ENCODE assay signal across 22 cellular contexts in genomic region chr12:79057540-79057939, GRCh38.
A peak's percentile ranks its signal among the peaks of the same experiment; 100 is the strongest.
DNase-seq lines count a peak whose midpoint lies in the region; ATAC-seq and TF ChIP-seq lines count a peak whose summit lies in the region.
"Had no signal": no experiment of that assay in that cellular context is flagged by ENCODE, and none has a peak within 500 bp of the region (broad histone marks: within the 10 kb centered on the region; RNA-seq: fewer than 3 reads in every experiment).

No MANE protein-coding gene starts in this region.

- TF ChIP-seq CTCF in HFFc6 (IDR thresholded peaks at IDR 0.05) = no peak
- TF ChIP-seq CTCF in MM.1S (IDR thresholded peaks at IDR 0.05; ENCODE audit: low read length) = no peak

- peak overlapping the region; percentile 66 for H3K27ac Mint-ChIP-seq in HFFc6
- H3K27ac Mint-ChIP-seq: activated CD4-positive, alpha-beta T cell treated with anti-CD3 and anti-CD28 coated beads for 36 hours; activated naive CD4-positive, alpha-beta T cell treated with anti-CD3 and anti-CD28 coated beads, Interleukin-2, amount 10 ng/mL, durations not matched to agents 7 days and 5 days; B cell; T-helper 1 cell treated with Interleukin-12 subunit alpha and Interleukin-12 subunit beta and Interleukin-4 antibody, amounts not matched to agents 30 μg/mL and 1 μg/mL, for 36 hours had no signal

- no peak overlapping the region; the same call in 1 of the 2 replicates for H3K9ac ChIP-seq in MM.1S (ENCODE audit: low read length)

- no peaks in the 10 kb centered on the region for H3K36me3 ChIP-seq in MM.1S (replicated peaks; ENCODE audit: insufficient read depth, low read length)

- peaks cover 52% of the 10 kb centered on the region for H3K4me1 Mint-ChIP-seq in HFFc6 (ENCODE audit: low read depth)
- H3K4me1 Mint-ChIP-seq: activated CD4-positive, alpha-beta T cell treated with anti-CD3 and anti-CD28 coated beads for 36 hours; activated naive CD4-positive, alpha-beta T cell treated with anti-CD3 and anti-CD28 coated beads, Interleukin-2, amount 10 ng/mL, durations not matched to agents 7 days and 5 days; B cell had no signal

- peaks cover 9% of the 10 kb centered on the region; the same call in 1 of the 2 replicates for H3K36me3 Mint-ChIP-seq in HFFc6 (ENCODE audit: low read depth)
- H3K36me3 Mint-ChIP-seq: activated naive CD4-positive, alpha-beta T cell treated with anti-CD3 and anti-CD28 coated beads, Interleukin-2, amount 10 ng/mL, durations not matched to agents 7 days and 5 days had no signal

- H3K4me3 Mint-ChIP-seq in HFFc6 = peak overlapping the region; percentile 42
- H3K4me3 Mint-ChIP-seq: activated CD4-positive, alpha-beta T cell treated with anti-CD3 and anti-CD28 coated beads for 36 hours; activated naive CD4-positive, alpha-beta T cell treated with anti-CD3 and anti-CD28 coated beads, Interleukin-2, amount 10 ng/mL, durations not matched to agents 7 days and 5 days; B cell; T-helper 1 cell treated with Interleukin-12 subunit alpha and Interleukin-12 subunit beta and Interleukin-4 antibody, amounts not matched to agents 30 μg/mL and 1 μg/mL, for 36 hours had no signal

- no peaks in the 10 kb centered on the region for H3K9me3 Mint-ChIP-seq in HFFc6
- H3K9me3 Mint-ChIP-seq: activated naive CD4-positive, alpha-beta T cell treated with anti-CD3 and anti-CD28 coated beads, Interleukin-2, amount 10 ng/mL, durations not matched to agents 7 days and 5 days; T-helper 1 cell treated with Interleukin-12 subunit alpha and Interleukin-12 subunit beta and Interleukin-4 antibody, amounts not matched to agents 30 μg/mL and 1 μg/mL, for 36 hours had no signal

- 0 out of 2 replicates have a peak overlapping the region, but pooled peaks have one; percentile 1 for H3K4me3 ChIP-seq in MM.1S (ENCODE audit: low read length)
- H3K4me3 ChIP-seq: lung, skin epidermis had no signal

- DNase-seq in HFFc6 (no peak), MM.1S (peak; percentile 17), NCI-H748 (lab: John Stamatoyannopoulos, UW; ENCODE audit: unreplicated experiment) (no peak)
- DNase-seq in stimulated activated CD8-positive, alpha-beta memory T cell treated with anti-CD3 and anti-CD28 coated beads, Interleukin-4, amount 100 ng/mL, for 48 hours = no peak
- DNase-seq: activated CD4-positive, alpha-beta T cell treated with anti-CD3 and anti-CD28 coated beads for 36 hours; activated naive CD4-positive, alpha-beta T cell treated with anti-CD3 and anti-CD28 coated beads, Interleukin-2, amount 10 ng/mL, durations not matched to agents 7 days and 5 days; glutamatergic neuron; Karpas-422; NCI-H1048; NCI-H2029; NCI-H2227 treated with DMSO at 0.1 percent for 48 hours; NCI-H774; SHP77 treated with DMSO at 0.1 percent for 48 hours; stimulated activated CD4-positive, alpha-beta T cell treated with anti-CD3 and anti-CD28 coated beads, Interleukin-2, amount 100 ng/mL, for 48 hours; stimulated activated naive CD4-positive, alpha-beta T cell treated with Interleukin-2 at 50 U/mL for 16 hours had no signal

- peaks cover 43% of the 10 kb centered on the region for H3K4me1 ChIP-seq in MM.1S (ENCODE audit: low read length)

- peak overlapping the region; percentile 56 for H3K4me2 ChIP-seq in MM.1S (ENCODE audit: low read depth, low read length)

- ATAC-seq in GM19324 (IDR thresholded peaks at IDR 0.05; ENCODE audit: low FRiP score, unreplicated experiment) (peak; percentile 55), HG03025 (IDR thresholded peaks at IDR 0.05; ENCODE audit: low FRiP score, unreplicated experiment) (no peak), HG02623 (IDR thresholded peaks at IDR 0.05; ENCODE audit: unreplicated experiment) (no peak)
- ATAC-seq: activated CD4-positive, alpha-beta T cell treated with anti-CD3 and anti-CD28 coated beads for 36 hours had no signal

- no peaks in the 10 kb centered on the region for H4K20me1 ChIP-seq in MM.1S (ENCODE audit: insufficient read depth, low read length)

- peak overlapping the region; percentile 13; the same call in 1 of the 2 replicates for H2AFZ ChIP-seq in MM.1S (ENCODE audit: low read length)

- no peaks in the 10 kb centered on the region for H3K9me2 ChIP-seq in MM.1S (replicated peaks; ENCODE audit: insufficient read depth, low read length)

- no peaks in the 10 kb centered on the region for H3K27me3 ChIP-seq in MM.1S (replicated peaks; ENCODE audit: insufficient read depth, low read length)

- H3K79me2 ChIP-seq in MM.1S (ENCODE audit: low read length) = no peaks in the 10 kb centered on the region

- H3F3A ChIP-seq in MM.1S (ENCODE audit: insufficient read depth, low read length) = no peaks in the 10 kb centered on the region; the same call in none of the 2 replicates

- no peaks in the 10 kb centered on the region for H3K9me3 ChIP-seq in MM.1S (replicated peaks; ENCODE audit: insufficient read depth, low read length)

- H3K27me3 Mint-ChIP-seq in HFFc6 (ENCODE audit: insufficient read depth) = no peaks in the 10 kb centered on the region; the same call in 1 of the 2 replicates
- H3K27me3 Mint-ChIP-seq: activated CD4-positive, alpha-beta T cell treated with anti-CD3 and anti-CD28 coated beads for 36 hours; activated naive CD4-positive, alpha-beta T cell treated with anti-CD3 and anti-CD28 coated beads, Interleukin-2, amount 10 ng/mL, durations not matched to agents 7 days and 5 days; B cell had no signal

- peak overlapping the region; percentile 42; the same call in 1 of the 2 replicates for H3K27ac ChIP-seq in MM.1S (ENCODE audit: low read length)
- H3K27ac ChIP-seq: skin epidermis had no signal
